ENCODE assay signal across 8 cellular contexts in the genomic region with DNA sequence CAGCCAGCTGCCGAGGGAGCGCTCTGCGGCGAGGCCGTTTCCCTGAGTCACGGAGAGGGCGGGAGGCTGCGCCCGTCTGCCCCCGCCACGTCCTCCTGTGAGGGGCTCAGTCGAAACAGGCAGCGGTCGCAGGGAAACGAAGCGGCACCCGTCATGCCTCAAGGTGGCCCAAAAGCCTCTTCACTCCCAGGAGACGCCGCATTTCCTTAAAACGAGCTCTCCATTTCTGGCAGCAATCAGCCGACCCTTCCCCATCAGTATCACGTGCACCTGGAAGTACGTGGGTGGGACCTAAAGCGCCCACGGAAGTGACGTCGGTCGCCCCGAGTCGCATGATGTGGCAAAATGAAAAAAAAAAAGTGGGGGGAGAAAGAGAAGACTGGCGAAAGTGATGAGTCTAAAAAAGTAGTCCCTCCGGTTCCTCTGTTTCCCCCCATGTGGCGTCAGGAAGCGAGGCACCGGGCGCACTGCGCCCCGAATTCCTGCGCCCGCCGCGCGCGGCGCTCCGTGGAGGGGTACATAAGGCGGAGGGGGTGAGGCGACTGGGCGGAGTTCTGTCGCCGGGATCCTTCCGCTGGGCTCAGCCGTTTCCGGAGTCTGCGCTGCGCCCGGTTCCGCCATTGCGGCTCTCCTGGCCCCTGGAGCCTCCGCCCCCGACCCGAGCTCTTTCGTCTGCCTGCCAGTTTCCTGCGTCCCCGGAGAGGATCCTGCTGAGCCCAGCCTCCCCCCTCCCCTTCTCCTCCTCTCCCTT. TPM values are rescaled to one million over a fixed set of nuclear protein-coding genes. Genes with fewer than 3 reads are reported as not detected.
DNase-seq lines count a peak whose midpoint lies in the region; ATAC-seq, FAIRE-seq and TF ChIP-seq lines count a peak whose summit lies in the region.

A gene (plus strand): TSS at position 583 of the 751 bp plus-strand sequence. CDS start 237 bp downstream, outside the sequence.

- peak; percentile 99 for DNase-seq in AG10803 (ENCODE audit: low read depth)
- peak; percentile 96 for DNase-seq in NCI-H460 (ENCODE audit: extremely low read depth, low read depth)
- peak; percentile 88 for DNase-seq in activated CD4-positive, alpha-beta T cell treated with anti-CD3 and anti-CD28 coated beads for 1 hour
- DNase-seq in cerebellum (ENCODE audit: low spot score), result peak; percentile 89
- peak; percentile 80 for DNase-seq in keratinocyte (ENCODE audit: low read depth, low spot score)
- DNase-seq in stimulated activated CD4-positive, alpha-beta T cell treated with anti-CD3 and anti-CD28 coated beads, Interleukin-15, amount 100 ng/mL, for 1 hour (ENCODE audit: low read depth in 1 of 2, low spot score in 1 of 2), result peak; percentile 82 to 85

- TF ChIP-seq CTCF in AG10803 (conservative IDR thresholded peaks at IDR 0.05; ENCODE audit: low read length) (no peak), keratinocyte (optimal IDR thresholded peaks at IDR 0.05 in 1 of 3, IDR thresholded peaks at IDR 0.05 in 1 of 3, conservative IDR thresholded peaks at IDR 0.05 in 1 of 3; ENCODE audit: extremely low read depth in 1 of 3, insufficient read depth in 2 of 3, low read length in 3 of 3) (no peak)

- peaks cover 0 to 3% of the 10 kb centered on the region in 2 experiments for H3K36me3 ChIP-seq in keratinocyte (ENCODE audit: control insufficient read depth in 2 of 2, extremely low read depth in 1 of 2, insufficient read depth in 2 of 2, low read length in 2 of 2)

- peak within 1 kb of the TSS; percentile 92 for H3K4me3 ChIP-seq in AG10803 (ENCODE audit: low read length)
- peak within 1 kb of the TSS; percentile 96 to 100 (median 97) for H3K4me3 ChIP-seq in keratinocyte (ENCODE audit: control insufficient read depth in 2 of 3, extremely low read depth in 1 of 3, insufficient read depth in 2 of 3, low read depth in 1 of 3, low read length in 3 of 3)

- peak; percentile 60 for ATAC-seq in GM19043 (IDR thresholded peaks at IDR 0.05; ENCODE audit: low read depth, unreplicated experiment)
- ATAC-seq in HG03378 (IDR thresholded peaks at IDR 0.05; ENCODE audit: unreplicated experiment), result peak; percentile 60

- FAIRE-seq in keratinocyte (lab: Jason Lieb, UNC), result peak; percentile 13

- H3K27me3 ChIP-seq in keratinocyte (ENCODE audit: control insufficient read depth, extremely low read depth, insufficient read depth, low read length), result no peaks in the 10 kb centered on the region

- dilution Hi-C loops in keratinocyte (cut with MboI; ENCODE audit: extremely low pct_ligation_motif_present, low sequenced_read_pairs), result no loop called here

- peaks cover 54% of the 10 kb centered on the region for H3K79me2 ChIP-seq in keratinocyte (ENCODE audit: control insufficient read depth, insufficient read depth, low read length)

- H3K9ac ChIP-seq in keratinocyte (ENCODE audit: control insufficient read depth, extremely low read depth, insufficient read depth, low read length), result peak within 1 kb of the TSS; percentile 99

- H3K9me3 ChIP-seq in keratinocyte (ENCODE audit: control insufficient read depth, low read depth, low read length), result no peaks in the 10 kb centered on the region

- H3K4me2 ChIP-seq in keratinocyte (ENCODE audit: control insufficient read depth, extremely low read depth, insufficient read depth, low read depth, low read length), result peak within 1 kb of the TSS; percentile 99

- H4K20me1 ChIP-seq in keratinocyte (ENCODE audit: control insufficient read depth, extremely low read depth, insufficient read depth, low read length), result peaks cover 18% of the 10 kb centered on the region

- H2AFZ ChIP-seq in keratinocyte (ENCODE audit: control insufficient read depth, low read length), result peak within 1 kb of the TSS; percentile 98

- peak within 1 kb of the TSS; percentile 100 for H3K27ac ChIP-seq in keratinocyte (ENCODE audit: control insufficient read depth, insufficient read depth, low read length)

- no peaks in the 10 kb centered on the region for H3K9me1 ChIP-seq in keratinocyte (ENCODE audit: control insufficient read depth, extremely low read depth, insufficient read depth, low read length)

- peaks cover 29% of the 10 kb centered on the region for H3K4me1 ChIP-seq in keratinocyte (ENCODE audit: control insufficient read depth, extremely low read depth, insufficient read depth, low read length)

RNA-seq across cellular contexts. Expression of the gene that starts here (rescaled TPM):
- total RNA-seq in NCI-H460 (2014; rRNA removed; shearing (Covaris generic)), result 193 and 215 TPM in 2 replicates
- polyA plus RNA-seq in NCI-H460 (2014; cell fraction: nucleus; rRNA removed), result 171 and 196 TPM in 2 replicates
- 283 TPM for total RNA-seq in cerebellum
- 168 to 352 TPM (median 209 TPM) in 3 replicates for polyA plus RNA-seq in keratinocyte
- polyA plus RNA-seq in keratinocyte (2011; ENCODE audit: low read depth), result 147 TPM
- 179 and 294 TPM in 2 replicates for polyA plus RNA-seq in keratinocyte (2011; cell fraction: cytosol; rRNA removed)
- polyA plus RNA-seq in keratinocyte (2011; cell fraction: nucleus; rRNA removed), result 486 and 588 TPM in 2 replicates
- 119 and 186 TPM in 2 replicates for polyA plus RNA-seq in keratinocyte (2012; ENCODE audit: low replicate concordance)
- 430 to 667 TPM (median 430 TPM) in 3 replicates for polyA minus RNA-seq in keratinocyte
- 230 TPM for polyA minus RNA-seq in keratinocyte (2011; cell fraction: cytosol; rRNA and poly(A)+ RNA removed)
- 327 and 718 TPM in 2 replicates for polyA minus RNA-seq in keratinocyte (2011; cell fraction: nucleus; rRNA and poly(A)+ RNA removed)

Comparison
In these comparisons a context has a peak if more than half of its experiments do, and no peak if none do; other contexts are left out.
1. Peak in every context shown above with its lines: DNase-seq, ATAC-seq, H3K4me3 ChIP-seq and H3K27ac ChIP-seq.